14 cellular contexts compared by ENCODE assay signal in the genomic region with DNA sequence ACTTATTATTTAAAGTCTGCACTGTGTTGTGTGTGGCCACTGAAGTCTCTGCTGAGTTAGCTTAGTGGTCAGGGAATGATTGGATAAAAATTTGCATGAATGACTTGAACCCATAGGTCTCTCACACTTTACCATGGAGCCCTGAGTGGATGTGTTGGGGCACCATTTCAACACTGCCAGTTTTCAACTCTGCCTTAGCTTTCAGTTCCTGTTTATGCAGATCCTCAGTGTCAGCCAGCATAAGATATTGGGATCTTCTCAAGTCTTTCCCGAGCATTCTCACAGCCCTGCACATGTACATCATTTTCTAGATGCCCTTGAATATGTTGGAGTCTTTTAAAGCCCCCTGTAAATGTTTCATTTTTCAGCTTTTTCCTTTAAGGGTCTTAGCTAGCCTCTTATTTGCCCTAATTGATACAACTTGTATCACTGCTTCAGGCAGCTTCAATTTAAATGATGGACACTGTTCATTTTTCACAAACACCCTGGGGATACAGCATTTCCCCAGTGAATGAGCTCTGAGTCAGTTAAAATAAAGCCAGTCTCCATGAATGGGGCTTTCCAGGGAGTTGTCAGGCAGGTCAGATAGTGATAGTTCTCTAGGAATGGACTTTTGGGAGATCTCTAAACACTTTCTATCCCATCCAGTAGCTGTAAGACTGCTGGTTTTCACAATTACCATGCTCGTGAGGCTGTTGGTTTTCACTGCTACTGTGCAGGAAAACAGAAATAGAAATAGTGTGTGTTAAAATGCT.
DNase-seq lines count a peak whose midpoint lies in the region; ATAC-seq and TF ChIP-seq lines count a peak whose summit lies in the region.
"Had no signal": no experiment of that assay in that cellular context is flagged by ENCODE, and none has a peak within 500 bp of the region (broad histone marks: within the 10 kb centered on the region; RNA-seq: fewer than 3 reads in every experiment).

No MANE protein-coding gene starts in this region.

- peaks cover 5 to 15% of the 10 kb centered on the region in 2 experiments for H3K79me1 ChIP-seq in IMR-90 (ENCODE audit: low read depth in 1 of 2, low read length in 2 of 2)

- peak overlapping the region; percentile 90 for H3K56ac ChIP-seq in IMR-90 (ENCODE audit: extremely low read depth, insufficient read depth, low read length)

- H3K18ac ChIP-seq in IMR-90 (ENCODE audit: low read depth, low read length), result peak overlapping the region; percentile 100

- dilution Hi-C loops in IMR-90 (cut with HindIII; ENCODE audit: low sequenced_read_pairs, unreplicated experiment), result no loop called here

- peaks cover 4% of the 10 kb centered on the region; the same call in 1 of the 2 replicates for H3K9me1 ChIP-seq in IMR-90 (ENCODE audit: insufficient read depth, low read length)

- H2AFZ ChIP-seq in IMR-90 (replicated peaks; ENCODE audit: low read length, poor library complexity) (peak overlapping the region; percentile 2), smooth muscle cell (ENCODE audit: low read depth) (peak overlapping the region; percentile 39)

- no peaks in the 10 kb centered on the region for H4K20me1 ChIP-seq in IMR-90 (ENCODE audit: insufficient read depth, low read length)
- no peaks in the 10 kb centered on the region for H4K20me1 ChIP-seq in smooth muscle cell (ENCODE audit: low read depth)

- no peaks in the 10 kb centered on the region for H3K79me2 ChIP-seq in smooth muscle cell (ENCODE audit: low read depth)

- H2BK5ac ChIP-seq in IMR-90 (ENCODE audit: low read depth, low read length, poor library complexity, severe bottlenecking), result peak overlapping the region; percentile 99

- intact Hi-C loops in IMR-90 (cut with micrococcal nuclease), result loop anchor here (5.0 kb wide), 1 partner anchor 184 kb away; no protein-coding TSS in a partner anchor
- intact Hi-C loops in gastrocnemius medialis (cut with DNase I; ENCODE audit: low total_unique reads), result no loop called here

- peak overlapping the region; percentile 4; the same call in 1 of the 2 replicates for H3K4me2 ChIP-seq in IMR-90 (ENCODE audit: low read depth, low read length)
- peak overlapping the region; percentile 32 for H3K4me2 ChIP-seq in smooth muscle cell

- no peak overlapping the region for H2AK9ac ChIP-seq in IMR-90 (replicated peaks; ENCODE audit: low read depth, low read length, poor library complexity)

- H3K14ac ChIP-seq in IMR-90 (replicated peaks; ENCODE audit: low read depth, low read length), result peak overlapping the region; percentile 94

- H2AK5ac ChIP-seq in IMR-90 (ENCODE audit: low read depth, low read length), result peak overlapping the region; percentile 93

- ATAC-seq in IMR-90 (ENCODE audit: low read depth), result no peak
- no peak for ATAC-seq in gastrocnemius medialis
- ATAC-seq in HG02763 (IDR thresholded peaks at IDR 0.05; ENCODE audit: unreplicated experiment), result no peak

- POLR2A ChIA-PET in IMR-90 (lab: Charles Lee; ENCODE audit: unreplicated experiment) (interaction anchor here (1.2 kb wide), 1 partner anchor 212 kb away, joined by 4 read pairs; a partner anchor contains a TSS), GM10248 (lab: Yijun Ruan, JAX) (no interaction called here)

- H3K4me3 ChIP-seq in IMR-90 (ENCODE audit: insufficient read depth, low read depth, low read length), result no peak overlapping the region
- H3K4me3 ChIP-seq in adipocyte (ENCODE audit: low read length), result no peak overlapping the region
- peak overlapping the region; percentile 14 for H3K4me3 ChIP-seq in fibroblast of villous mesenchyme (ENCODE audit: low read depth, low read length)
- H3K4me3 ChIP-seq in smooth muscle cell, result no peak overlapping the region
- no peak overlapping the region for H3K4me3 ChIP-seq in gastrocnemius medialis
- H3K4me3 ChIP-seq in HAP-1, result no peak overlapping the region
- H3K4me3 ChIP-seq: Peyer's patch, sigmoid colon had no signal

- no CpG with 5 or more reads among the region's 2 CpGs for WGBS in IMR-90 (ENCODE audit: extremely low coverage in 2 of 2, insufficient read length in 1 of 2), 2 experiments
- WGBS in smooth muscle cell (ENCODE audit: low lambda C conversion rate), result 19% methylated on average over 2 of the region's 2 CpGs

- TF ChIP-seq CTCF in IMR-90 (conservative IDR thresholded peaks at IDR 0.05; ENCODE audit: low read depth, low read length) (no peak), fibroblast of villous mesenchyme (IDR thresholded peaks at IDR 0.05; ENCODE audit: insufficient read depth, low read depth, low read length) (no peak), smooth muscle cell (IDR thresholded peaks at IDR 0.05; ENCODE audit: borderline replicate concordance, insufficient read depth, poor library complexity, severe bottlenecking) (no peak), gastrocnemius medialis (IDR thresholded peaks at IDR 0.05 in 4 of 5, conservative IDR thresholded peaks at IDR 0.05 in 1 of 5) (no peak), GM10248 (IDR thresholded peaks at IDR 0.05; ENCODE audit: control extremely low read depth, extremely low read depth, low read depth, missing control alignments) (no peak)

- H3K4me1 ChIP-seq in IMR-90 (ENCODE audit: control insufficient read depth, insufficient read depth, low read length), result peaks cover 30% of the 10 kb centered on the region
- peaks cover 63% of the 10 kb centered on the region for H3K4me1 ChIP-seq in adipocyte (ENCODE audit: control insufficient read depth, insufficient read depth, low read length)
- peaks cover 38% of the 10 kb centered on the region for H3K4me1 ChIP-seq in smooth muscle cell (ENCODE audit: low read depth)
- H3K4me1 ChIP-seq in gastrocnemius medialis, result no peaks in the 10 kb centered on the region
- H3K4me1 ChIP-seq in HAP-1, result no peaks in the 10 kb centered on the region
- H3K4me1 ChIP-seq: Peyer's patch, sigmoid colon had no signal

- H3K27ac ChIP-seq in IMR-90 (ENCODE audit: insufficient read depth, low read length) (peak overlapping the region; percentile 64), smooth muscle cell (ENCODE audit: low read depth) (peak overlapping the region; percentile 98), gastrocnemius medialis (no peak overlapping the region)
- H3K27ac ChIP-seq: Peyer's patch had no signal

- CTCF ChIA-PET in IMR-90 (lab: Yijun Ruan, JAX), result interaction anchor here (0.6 kb wide), 1 partner anchor 189 kb away, joined by 4 read pairs; no protein-coding TSS in a partner anchor
- CTCF ChIA-PET in GM10248 (lab: Yijun Ruan, JAX), result interaction anchor here (1.1 to 1.2 kb wide), 2 partner anchors 11 to 12 kb away, joined by 4 to 5 read pairs; no protein-coding TSS in a partner anchor

- in situ Hi-C loops in IMR-90 (cut with MboI; ENCODE audit: low sequenced_read_pairs), result loop anchor here (10.0 kb wide), 1 partner anchor 63 kb away; no protein-coding TSS in a partner anchor
- in situ Hi-C loops in gastrocnemius medialis (cut with MboI; ENCODE audit: low sequenced_read_pairs in 4 of 4), result no loop called here
- in situ Hi-C loops in HAP-1 (cut with MboI; ENCODE audit: low sequenced_read_pairs), result no loop called here

- H3K27me3 ChIP-seq in IMR-90 (ENCODE audit: control insufficient read depth, insufficient read depth, low read length) (no peaks in the 10 kb centered on the region), adipocyte (replicated peaks; ENCODE audit: control insufficient read depth, insufficient read depth, low read length) (no peaks in the 10 kb centered on the region), smooth muscle cell (ENCODE audit: low read depth) (no peaks in the 10 kb centered on the region), gastrocnemius medialis (no peaks in the 10 kb centered on the region), HAP-1 (ENCODE audit: low read depth) (no peaks in the 10 kb centered on the region)
- H3K27me3 ChIP-seq: Peyer's patch, sigmoid colon had no signal

- TF ChIP-seq POLR2A in IMR-90 (IDR thresholded peaks at IDR 0.05; ENCODE audit: low read depth, low read length), result no peak; the same call in 1 of the 2 replicates
- no peak for TF ChIP-seq POLR2A in gastrocnemius medialis (IDR thresholded peaks at IDR 0.05)

- peaks cover 36% of the 10 kb centered on the region for H3F3A ChIP-seq in smooth muscle cell (ENCODE audit: low read depth)

- peak overlapping the region; percentile 47 for H3K9ac ChIP-seq in IMR-90 (ENCODE audit: low read depth, low read length)
- peak overlapping the region; percentile 36 for H3K9ac ChIP-seq in adipocyte (ENCODE audit: low read length)
- peak overlapping the region; percentile 92 for H3K9ac ChIP-seq in smooth muscle cell (ENCODE audit: low read depth)

- peak overlapping the region; percentile 96 for H3K4ac ChIP-seq in IMR-90 (ENCODE audit: low read depth, low read length)

- peak overlapping the region; percentile 94 for H4K91ac ChIP-seq in IMR-90 (ENCODE audit: insufficient read depth, low read depth, low read length)

- H3K36me3 ChIP-seq in IMR-90 (ENCODE audit: control insufficient read depth, insufficient read depth, low read length), result no peaks in the 10 kb centered on the region
- H3K36me3 ChIP-seq in adipocyte (ENCODE audit: control insufficient read depth, insufficient read depth, low read length, severe bottlenecking), result no peaks in the 10 kb centered on the region
- no peaks in the 10 kb centered on the region for H3K36me3 ChIP-seq in smooth muscle cell (ENCODE audit: low read depth)
- no peaks in the 10 kb centered on the region for H3K36me3 ChIP-seq in gastrocnemius medialis
- H3K36me3 ChIP-seq in HAP-1 (replicated peaks), result no peaks in the 10 kb centered on the region
- H3K36me3 ChIP-seq: Peyer's patch, sigmoid colon had no signal

- TF ChIP-seq RAD21 in IMR-90 (IDR thresholded peaks at IDR 0.05; ENCODE audit: low read length), result no peak

- peak overlapping the region; percentile 92 for H3K23ac ChIP-seq in IMR-90 (ENCODE audit: low read depth, low read length)

- peak overlapping the region; percentile 99 for H2BK15ac ChIP-seq in IMR-90 (ENCODE audit: low read depth, low read length)

- BruUV-seq in IMR-90 (replicated peaks; lab: Mats Ljungman, UMichigan), result no TSS peak

- H4K5ac ChIP-seq in IMR-90 (ENCODE audit: low read depth, low read length), result peak overlapping the region; percentile 99

- H2BK120ac ChIP-seq in IMR-90 (ENCODE audit: low read depth, low read length), result peak overlapping the region; percentile 99

- H4K8ac ChIP-seq in IMR-90 (ENCODE audit: low read depth in 2 of 2, low read length in 2 of 2), result peak overlapping the region; percentile 91 to 98

- H2BK20ac ChIP-seq in IMR-90 (ENCODE audit: low read depth, low read length), result peak overlapping the region; percentile 95

- no peaks in the 10 kb centered on the region for H3K9me3 ChIP-seq in IMR-90 (ENCODE audit: control insufficient read depth, insufficient read depth, low read length)
- no peaks in the 10 kb centered on the region for H3K9me3 ChIP-seq in adipocyte (ENCODE audit: control insufficient read depth, low read length)
- H3K9me3 ChIP-seq in smooth muscle cell (replicated peaks; ENCODE audit: low read depth), result no peaks in the 10 kb centered on the region
- no peaks in the 10 kb centered on the region for H3K9me3 ChIP-seq in gastrocnemius medialis
- no peaks in the 10 kb centered on the region for H3K9me3 ChIP-seq in HAP-1
- H3K9me3 ChIP-seq: Peyer's patch, sigmoid colon had no signal

- peak; percentile 82 for DNase-seq in IMR-90
- peak; percentile 61 for DNase-seq in adipocyte (ENCODE audit: low read depth)
- peak; percentile 51 for DNase-seq in fibroblast of villous mesenchyme (ENCODE audit: low read depth)
- DNase-seq in smooth muscle cell (lab: John Stamatoyannopoulos, UW; ENCODE audit: unreplicated experiment), result no peak
- no peak for DNase-seq in gastrocnemius medialis
- DNase-seq in HAP-1 (ENCODE audit: low spot score in 2 of 2), result no peak
- DNase-seq in GM10248 (ENCODE audit: extremely low spot score), result no peak
- DNase-seq: activated CD4-positive, alpha-beta memory T cell treated with anti-CD3 and anti-CD28 coated beads, Interleukin-2, amount 10 ng/mL, durations not matched to agents 7 days and 5 days; activated effector memory CD4-positive, alpha-beta T cell treated with Interleukin-2 at 50 U/mL for 16 hours; MM.1S; Peyer's patch; sigmoid colon; substantia nigra had no signal

Comparison
In these comparisons a context has a peak if more than half of its experiments do, and no peak if none do; other contexts are left out.
1. DNase-seq: peak in IMR-90 (single experiment), adipocyte (single experiment) and fibroblast of villous mesenchyme (single experiment); none in smooth muscle cell (single experiment), gastrocnemius medialis (0 of 2), HAP-1 (0 of 2) and GM10248 (single experiment).
2. H3K27ac ChIP-seq: peak in IMR-90 (single experiment) and smooth muscle cell (single experiment); none in gastrocnemius medialis (0 of 4).
3. H3K9ac ChIP-seq: peak in every context shown above with its lines; median percentile 92 in smooth muscle cell; 47 in IMR-90; 36 in adipocyte.